10 cellular contexts compared by ENCODE assay signal in genomic region chr6:160972111-160972510, GRCh38. TPM values are rescaled to one million over a fixed set of nuclear protein-coding genes. Genes with fewer than 3 reads are reported as not detected.
A peak's percentile ranks its signal among the peaks of the same experiment; 100 is the strongest.
DNase-seq lines count a peak whose midpoint lies in the region; ATAC-seq, FAIRE-seq and TF ChIP-seq lines count a peak whose summit lies in the region.
"Had no signal": no experiment of that assay in that cellular context is flagged by ENCODE, and none has a peak within 500 bp of the region (broad histone marks: within the 10 kb centered on the region; RNA-seq: fewer than 3 reads in every experiment).

No MANE protein-coding gene starts in this region.

- no CpG with 5 or more reads among the region's 3 CpGs for WGBS in IMR-90 (ENCODE audit: extremely low coverage in 2 of 2, insufficient read length in 1 of 2), 2 experiments
- WGBS in spleen, 5 donors = 72 to 84% (median 81%) methylated on average over 3 of the region's 3 CpGs

- H4K20me1 ChIP-seq in IMR-90 (ENCODE audit: insufficient read depth, low read length) = no peaks in the 10 kb centered on the region

- no peak overlapping the region for H2AK9ac ChIP-seq in IMR-90 (replicated peaks; ENCODE audit: low read depth, low read length, poor library complexity)

- no peak overlapping the region for H3K27ac Mint-ChIP-seq in activated naive CD4-positive, alpha-beta T cell treated with anti-CD3 and anti-CD28 coated beads for 36 hours
- H3K27ac Mint-ChIP-seq: activated naive CD4-positive, alpha-beta T cell treated with anti-CD3 and anti-CD28 coated beads, Interleukin-2, amount 50 U/mL, for 72 hours had no signal

- H2AK5ac ChIP-seq in IMR-90 (ENCODE audit: low read depth, low read length) = no peak overlapping the region

- dilution Hi-C loops in IMR-90 (cut with HindIII; ENCODE audit: low sequenced_read_pairs, unreplicated experiment) = no loop called here

- intact Hi-C loops in IMR-90 (cut with micrococcal nuclease) (loop anchor here (1.0 to 5.0 kb wide), 2 partner anchors 42 to 300 kb away; partner anchors contain the start of gene AGPAT4), spleen (cut with DNase I; ENCODE audit: low total_unique reads) (no loop called here)
- intact Hi-C loops in activated naive CD4-positive, alpha-beta T cell treated with anti-CD3 and anti-CD28 coated beads for 36 hours (cut with micrococcal nuclease) = no loop called here

- no peak overlapping the region for H2BK120ac ChIP-seq in IMR-90 (ENCODE audit: low read depth, low read length)

- H3K4ac ChIP-seq in IMR-90 (ENCODE audit: low read depth, low read length) = no peak overlapping the region

- BruUV-seq in IMR-90 (replicated peaks; lab: Mats Ljungman, UMichigan) = no TSS peak

- no peak overlapping the region for H4K8ac ChIP-seq in IMR-90 (ENCODE audit: low read depth in 2 of 2, low read length in 2 of 2)

- ATAC-seq in GM19468 (IDR thresholded peaks at IDR 0.05; ENCODE audit: extremely low read depth, unreplicated experiment) (peak; percentile 46), IMR-90 (ENCODE audit: low read depth) (peak; percentile 62)

- H4K5ac ChIP-seq in IMR-90 (ENCODE audit: low read depth, low read length) = no peak overlapping the region

- no peaks in the 10 kb centered on the region for H3K9me3 Mint-ChIP-seq in activated naive CD4-positive, alpha-beta T cell treated with anti-CD3 and anti-CD28 coated beads for 36 hours
- H3K9me3 Mint-ChIP-seq: activated naive CD4-positive, alpha-beta T cell treated with anti-CD3 and anti-CD28 coated beads, Interleukin-2, amount 50 U/mL, for 72 hours had no signal

- TF ChIP-seq POLR2A in IMR-90 (IDR thresholded peaks at IDR 0.05; ENCODE audit: low read depth, low read length) = no peak
- no peak for TF ChIP-seq POLR2A in spleen (IDR thresholded peaks at IDR 0.05)

- H3K9me1 ChIP-seq in IMR-90 (ENCODE audit: insufficient read depth, low read length) = no peaks in the 10 kb centered on the region

- no peaks in the 10 kb centered on the region for H3K79me1 ChIP-seq in IMR-90 (ENCODE audit: low read depth in 1 of 2, low read length in 2 of 2)

- POLR2A ChIA-PET in IMR-90 (lab: Charles Lee; ENCODE audit: unreplicated experiment) = no interaction called here

- no peak overlapping the region for H3K14ac ChIP-seq in IMR-90 (replicated peaks; ENCODE audit: low read depth, low read length)

- DNase-seq in AG08395 (ENCODE audit: low spot score) (peak; percentile 83), IMR-90 (peak; percentile 97), cardiac fibroblast (ENCODE audit: low read depth in 2 of 2) (peak; percentile 84 to 88), D721Med (ENCODE audit: insufficient read length, low spot score) (no peak), spleen (no peak)
- no peak for DNase-seq in activated naive CD4-positive, alpha-beta T cell (lab: John Stamatoyannopoulos, UW)
- DNase-seq in activated naive CD4-positive, alpha-beta T cell treated with anti-CD3 and anti-CD28 coated beads for 36 hours = no peak
- DNase-seq: Right ventricle myocardium superior had no signal

- no peak overlapping the region for H2AFZ ChIP-seq in IMR-90 (replicated peaks; ENCODE audit: low read length, poor library complexity)

- H3K27me3 ChIP-seq in IMR-90 (ENCODE audit: control insufficient read depth, insufficient read depth, low read length) = peaks cover 1% of the 10 kb centered on the region; the same call in 1 of the 2 replicates
- H3K27me3 ChIP-seq in spleen (replicated peaks in 1 of 7) = peaks cover 0 to 8% (median 0%) of the 10 kb centered on the region in 7 donors

- H3K36me3 ChIP-seq in IMR-90 (ENCODE audit: control insufficient read depth, insufficient read depth, low read length) = no peaks in the 10 kb centered on the region
- no peaks in the 10 kb centered on the region for H3K36me3 ChIP-seq in spleen

- H3K4me3 ChIP-seq in IMR-90 (ENCODE audit: insufficient read depth, low read depth, low read length) (no peak overlapping the region), cardiac fibroblast (replicated peaks in 1 of 2; ENCODE audit: low read depth in 2 of 2, low read length in 2 of 2) (no peak overlapping the region), spleen (no peak overlapping the region)

- no peaks in the 10 kb centered on the region for H3K9me3 ChIP-seq in IMR-90 (ENCODE audit: control insufficient read depth, insufficient read depth, low read length)
- H3K9me3 ChIP-seq in spleen = no peaks in the 10 kb centered on the region

- H3K4me1 ChIP-seq in IMR-90 (ENCODE audit: control insufficient read depth, insufficient read depth, low read length) (peaks cover 25% of the 10 kb centered on the region), spleen (peaks cover 0 to 4% (median 0%) of the 10 kb centered on the region in 6 donors)

- in situ Hi-C loops in IMR-90 (cut with MboI; ENCODE audit: low sequenced_read_pairs) = no loop called here

- peaks cover 15% of the 10 kb centered on the region for H3K27me3 Mint-ChIP-seq in activated naive CD4-positive, alpha-beta T cell treated with anti-CD3 and anti-CD28 coated beads for 36 hours (ENCODE audit: low read depth)

- H3K23ac ChIP-seq in IMR-90 (ENCODE audit: low read depth, low read length) = no peak overlapping the region

- no peak for FAIRE-seq in D721Med (lab: Jason Lieb, UNC)

- no peak overlapping the region for H2BK15ac ChIP-seq in IMR-90 (ENCODE audit: low read depth, low read length)

- no peaks in the 10 kb centered on the region for H3K36me3 Mint-ChIP-seq in activated naive CD4-positive, alpha-beta T cell treated with anti-CD3 and anti-CD28 coated beads for 36 hours (ENCODE audit: low read depth)
- H3K36me3 Mint-ChIP-seq: activated naive CD4-positive, alpha-beta T cell treated with anti-CD3 and anti-CD28 coated beads, Interleukin-2, amount 50 U/mL, for 72 hours had no signal

- H2BK5ac ChIP-seq in IMR-90 (ENCODE audit: low read depth, low read length, poor library complexity, severe bottlenecking) = peak overlapping the region; percentile 8

- H3K56ac ChIP-seq in IMR-90 (ENCODE audit: extremely low read depth, insufficient read depth, low read length) = no peak overlapping the region

- no peak overlapping the region; the same call in 1 of the 2 replicates for H3K18ac ChIP-seq in IMR-90 (ENCODE audit: low read depth, low read length)

- no peaks in the 10 kb centered on the region for H3K4me1 Mint-ChIP-seq in activated naive CD4-positive, alpha-beta T cell treated with anti-CD3 and anti-CD28 coated beads for 36 hours (ENCODE audit: low read depth)

- H3K4me2 ChIP-seq in IMR-90 (ENCODE audit: low read depth, low read length) = peak overlapping the region; percentile 33; the same call in 1 of the 2 replicates

- no peak overlapping the region for H3K4me3 Mint-ChIP-seq in activated naive CD4-positive, alpha-beta T cell treated with anti-CD3 and anti-CD28 coated beads for 36 hours

- TF ChIP-seq RAD21 in IMR-90 (IDR thresholded peaks at IDR 0.05; ENCODE audit: low read length) = no peak

- H3K9ac ChIP-seq in IMR-90 (ENCODE audit: low read depth, low read length) = no peak overlapping the region

- CTCF ChIA-PET in IMR-90 (lab: Yijun Ruan, JAX) = interaction anchor here (0.6 to 1.3 kb wide), 2 partner anchors 31 to 41 kb away, joined by 3 to 4 read pairs; no protein-coding TSS in a partner anchor
- CTCF ChIA-PET in activated naive CD4-positive, alpha-beta T cell treated with anti-CD3 and anti-CD28 coated beads for 36 hours (lab: Charles Lee) = interaction anchor here (1.0 kb wide), 1 partner anchor 21 kb away, joined by 4 read pairs; no protein-coding TSS in a partner anchor

- no peak overlapping the region for H4K91ac ChIP-seq in IMR-90 (ENCODE audit: insufficient read depth, low read depth, low read length)

- no peak for TF ChIP-seq CTCF in IMR-90 (conservative IDR thresholded peaks at IDR 0.05; ENCODE audit: low read depth, low read length)
- no peak for TF ChIP-seq CTCF in cardiac fibroblast (IDR thresholded peaks at IDR 0.05; ENCODE audit: low read depth, low read length)
- no peak for TF ChIP-seq CTCF in D721Med (IDR thresholded peaks at IDR 0.05; ENCODE audit: insufficient read depth, missing control alignments)
- no peak for TF ChIP-seq CTCF in spleen (IDR thresholded peaks at IDR 0.05 in 8 of 11, conservative IDR thresholded peaks at IDR 0.05 in 3 of 11)

- H3K27ac ChIP-seq in IMR-90 (ENCODE audit: insufficient read depth, low read length) (peak overlapping the region; percentile 72; the same call in 1 of the 2 replicates), spleen (no peak overlapping the region)

- no peak overlapping the region for H2BK20ac ChIP-seq in IMR-90 (ENCODE audit: low read depth, low read length)

TF ChIP-seq in IMR-90, 13 proteins besides CTCF, POLR2A, EP300 and RAD21:
- peak; percentile 28; the same call in 1 of the 2 replicates for TF ChIP-seq BHLHE40 (IDR thresholded peaks at IDR 0.05; ENCODE audit: low read depth, low read length)
- peak; percentile 88 for TF ChIP-seq FOS (IDR thresholded peaks at IDR 0.05; ENCODE audit: low read depth, low read length)
- TF ChIP-seq ELK1 (IDR thresholded peaks at IDR 0.05; ENCODE audit: borderline replicate concordance, low read depth, low read length) = no peak
- no peak for TF ChIP-seq RCOR1 (IDR thresholded peaks at IDR 0.05; ENCODE audit: insufficient replicate concordance, low read length)
- peak; percentile 31; the same call in 1 of the 2 replicates for TF ChIP-seq CEBPB (IDR thresholded peaks at IDR 0.05; ENCODE audit: low read depth, low read length)

RNA-seq across cellular contexts. Expression of gene MAP3K4, which starts 19.5 kb away (rescaled TPM):
- total RNA-seq in IMR-90 (2012; rRNA removed) = 20.4 and 23.1 TPM in 2 replicates
- 6.9 and 11.5 TPM in 2 replicates for polyA plus RNA-seq in IMR-90 (2012; rRNA removed)
- polyA plus RNA-seq in IMR-90 (2012; cell fraction: cytosol; rRNA removed) = 2.0 and 3.7 TPM in 2 replicates
- 6.4 and 26.8 TPM in 2 replicates for polyA plus RNA-seq in IMR-90 (2012; cell fraction: nucleus; rRNA removed; ENCODE audit: low replicate concordance)
- total RNA-seq in activated naive CD4-positive, alpha-beta T cell treated with anti-CD3 and anti-CD28 coated beads for 36 hours = 10 to 100 TPM; 36.0 to 42.6 TPM
- 10 to 100 TPM; 22.2 to 65.5 (median 44.8) TPM for total RNA-seq in spleen
- polyA plus RNA-seq in spleen = 10 to 100 TPM; 11.4 to 19.9 (median 19.8) TPM

Comparison
In these comparisons a context has a peak if more than half of its experiments do, and no peak if none do; other contexts are left out.
1. DNase-seq: peak in AG08395 (single experiment), IMR-90 (single experiment) and cardiac fibroblast (2 of 2); none in activated naive CD4-positive, alpha-beta T cell (0 of 4), D721Med (single experiment), activated naive CD4-positive, alpha-beta T cell treated with anti-CD3 and anti-CD28 coated beads for 36 hours (single experiment) and spleen (single experiment).